ENCODE assay signal across 19 cellular contexts in genomic region chr10:121058082-121058481, GRCh38.
"Had no signal": no experiment of that assay in that cellular context is flagged by ENCODE, and none has a peak within 500 bp of the region (broad histone marks: within the 10 kb centered on the region; RNA-seq: fewer than 3 reads in every experiment).

No MANE protein-coding gene starts in this region.

- H3K9me3 ChIP-seq: colonic mucosa, heart left ventricle, mucosa of descending colon, stomach, thoracic aorta, transverse colon had no signal

- H3K4me3 ChIP-seq: colonic mucosa, dorsolateral prefrontal cortex, heart left ventricle, mucosa of descending colon, stomach, thoracic aorta, transverse colon had no signal

- H3K27me3 ChIP-seq: colonic mucosa, stomach, transverse colon had no signal

- DNase-seq: colonic mucosa; dorsolateral prefrontal cortex; effector memory CD4-positive, alpha-beta T cell; heart left ventricle; hypothalamus; kidney glomerular epithelial cell; mesendoderm; mucosa of descending colon; natural killer cell; posterior cingulate gyrus; right cardiac atrium; small intestine; stimulated activated CD4-positive, alpha-beta T cell treated with anti-CD3 and anti-CD28 coated beads, Interleukin-12 subunit alpha, Interleukin-12 subunit beta, amount 100 ng/mL, for 4 hours; stimulated activated naive CD4-positive, alpha-beta T cell; stomach; substantia nigra; transverse colon had no signal

- H3K27ac ChIP-seq: colonic mucosa, dorsolateral prefrontal cortex, heart left ventricle, stomach, thoracic aorta had no signal

- H3K4me1 ChIP-seq: heart left ventricle had no signal

- ATAC-seq: esophagus mucosa, heart left ventricle, mucosa of descending colon, natural killer cell, right cardiac atrium had no signal

- H3K36me3 ChIP-seq: colonic mucosa, heart left ventricle, stomach, thoracic aorta, transverse colon had no signal
